ENCODE assay signal across 1 cellular context in the genomic region with DNA sequence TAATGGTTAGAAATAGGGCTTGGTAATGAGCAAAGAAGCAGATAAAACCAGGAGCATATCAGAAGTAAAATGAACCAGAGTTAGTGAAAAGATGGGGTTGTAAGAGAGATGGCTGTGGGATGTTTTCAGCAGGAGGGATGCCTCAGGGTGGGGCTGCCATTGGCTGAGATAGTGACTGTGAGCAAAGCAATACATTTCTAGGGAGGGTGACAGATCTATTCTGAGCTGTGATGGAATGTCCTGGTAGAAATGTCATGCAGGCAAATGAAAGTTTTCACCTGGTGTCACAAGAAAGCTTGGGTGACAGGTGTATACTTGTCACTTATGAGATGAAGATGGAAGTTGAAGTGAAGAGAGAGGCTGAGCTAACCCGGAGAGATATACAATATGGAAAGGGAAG.
TF ChIP-seq lines count a peak whose summit lies in the region.

No MANE protein-coding gene starts in this region.

TF ChIP-seq in IMR-90, 13 proteins besides CTCF, POLR2A, EP300 and RAD21 (continued from another document):
- no peak for TF ChIP-seq MXI1 (IDR thresholded peaks at IDR 0.05; ENCODE audit: borderline replicate concordance, low read depth, low read length)
- no peak for TF ChIP-seq CHD1 (IDR thresholded peaks at IDR 0.05; ENCODE audit: low read depth, low read length)
- TF ChIP-seq BHLHE40 (IDR thresholded peaks at IDR 0.05; ENCODE audit: low read depth, low read length) = no peak
